Comparison of ENCODE assay signal across 1 cellular context in the genomic region with DNA sequence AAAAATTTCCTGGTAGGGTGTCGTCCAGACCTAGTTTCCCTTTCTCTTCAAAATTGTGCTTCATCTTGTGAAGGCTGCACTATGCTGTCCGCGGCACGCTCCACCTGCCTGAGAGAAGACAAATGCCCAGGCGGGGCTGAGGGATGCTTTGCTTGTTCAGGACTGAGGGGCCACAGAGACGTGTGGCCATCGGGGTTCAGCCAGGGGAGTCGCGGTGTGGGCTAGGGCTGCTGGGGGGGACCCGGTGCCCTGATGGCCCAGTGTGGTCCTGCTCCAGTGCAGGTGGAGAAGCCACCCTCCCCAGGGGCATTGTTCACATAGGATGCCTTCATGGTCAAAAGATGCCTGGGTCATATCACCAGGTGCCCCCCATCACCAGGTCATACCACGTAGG.
TF ChIP-seq lines count a peak whose summit lies in the region.

No MANE protein-coding gene starts in this region.

TF ChIP-seq in IMR-90, 13 proteins besides CTCF, POLR2A, EP300 and RAD21:
- TF ChIP-seq MXI1 (IDR thresholded peaks at IDR 0.05; ENCODE audit: borderline replicate concordance, low read depth, low read length) (no peak), RCOR1 (IDR thresholded peaks at IDR 0.05; ENCODE audit: insufficient replicate concordance, low read length) (no peak), FOS (IDR thresholded peaks at IDR 0.05; ENCODE audit: low read depth, low read length) (no peak), SMC3 (IDR thresholded peaks at IDR 0.05; ENCODE audit: low read depth, low read length) (no peak), NFE2L2 (IDR thresholded peaks at IDR 0.05; ENCODE audit: low read depth, low read length) (no peak), BHLHE40 (IDR thresholded peaks at IDR 0.05; ENCODE audit: low read depth, low read length) (no peak), CEBPB (IDR thresholded peaks at IDR 0.05; ENCODE audit: low read depth, low read length) (no peak), RFX5 (IDR thresholded peaks at IDR 0.05; ENCODE audit: low read depth, low read length) (no peak), MAFK (IDR thresholded peaks at IDR 0.05; ENCODE audit: low read depth, low read length) (no peak), MAZ (IDR thresholded peaks at IDR 0.05; ENCODE audit: borderline replicate concordance, low read depth, low read length) (no peak), CHD1 (IDR thresholded peaks at IDR 0.05; ENCODE audit: low read depth, low read length) (no peak)
- TF ChIP-seq, protein P1, sequence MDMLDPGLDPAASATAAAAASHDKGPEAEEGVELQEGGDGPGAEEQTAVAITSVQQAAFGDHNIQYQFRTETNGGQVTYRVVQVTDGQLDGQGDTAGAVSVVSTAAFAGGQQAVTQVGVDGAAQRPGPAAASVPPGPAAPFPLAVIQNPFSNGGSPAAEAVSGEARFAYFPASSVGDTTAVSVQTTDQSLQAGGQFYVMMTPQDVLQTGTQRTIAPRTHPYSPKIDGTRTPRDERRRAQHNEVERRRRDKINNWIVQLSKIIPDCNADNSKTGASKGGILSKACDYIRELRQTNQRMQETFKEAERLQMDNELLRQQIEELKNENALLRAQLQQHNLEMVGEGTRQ (IDR thresholded peaks at IDR 0.05; ENCODE audit: low read depth, low read length) = no peak
- TF ChIP-seq, protein P2, sequence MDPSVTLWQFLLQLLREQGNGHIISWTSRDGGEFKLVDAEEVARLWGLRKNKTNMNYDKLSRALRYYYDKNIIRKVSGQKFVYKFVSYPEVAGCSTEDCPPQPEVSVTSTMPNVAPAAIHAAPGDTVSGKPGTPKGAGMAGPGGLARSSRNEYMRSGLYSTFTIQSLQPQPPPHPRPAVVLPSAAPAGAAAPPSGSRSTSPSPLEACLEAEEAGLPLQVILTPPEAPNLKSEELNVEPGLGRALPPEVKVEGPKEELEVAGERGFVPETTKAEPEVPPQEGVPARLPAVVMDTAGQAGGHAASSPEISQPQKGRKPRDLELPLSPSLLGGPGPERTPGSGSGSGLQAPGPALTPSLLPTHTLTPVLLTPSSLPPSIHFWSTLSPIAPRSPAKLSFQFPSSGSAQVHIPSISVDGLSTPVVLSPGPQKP (IDR thresholded peaks at IDR 0.05; ENCODE audit: borderline replicate concordance, low read depth, low read length) = no peak
